Comparison of ENCODE assay signal across 1 cellular context in genomic region chr2:319059-319600, GRCh38.
TF ChIP-seq lines count a peak whose summit lies in the region.

No MANE protein-coding gene starts in this region.

TF ChIP-seq in HepG2, 621 proteins besides CTCF, POLR2A, EP300 and RAD21:
- TF ChIP-seq HNRNPL (IDR thresholded peaks at IDR 0.05; ENCODE audit: low read depth, low read length) (0 out of 2 replicates have a peak, but pooled peaks have one; percentile 39), PRDM10 (CRISPR knock-in tag; IDR thresholded peaks at IDR 0.05; ENCODE audit: low read depth) (no peak), ZNF432 (CRISPR knock-in tag; IDR thresholded peaks at IDR 0.05; ENCODE audit: borderline replicate concordance) (no peak), PAWR (CRISPR knock-in tag; IDR thresholded peaks at IDR 0.05; ENCODE audit: borderline replicate concordance) (no peak), AGO1 (IDR thresholded peaks at IDR 0.05; ENCODE audit: low read depth, low read length, poor library complexity, severe bottlenecking) (no peak), ZFP36L1 (CRISPR knock-in tag; IDR thresholded peaks at IDR 0.05) (no peak), MNT (IDR thresholded peaks at IDR 0.05) (peak; percentile 87), ELF4 (CRISPR knock-in tag; IDR thresholded peaks at IDR 0.05; ENCODE audit: borderline replicate concordance) (no peak)
TF ChIP-seq in HepG2: peak in this region for 2.
